24 cellular contexts compared by ENCODE assay signal in genomic region chr10:63896992-63897391, GRCh38.
DNase-seq lines count a peak whose midpoint lies in the region; ATAC-seq and TF ChIP-seq lines count a peak whose summit lies in the region.
"Had no signal": no experiment of that assay in that cellular context is flagged by ENCODE, and none has a peak within 500 bp of the region (broad histone marks: within the 10 kb centered on the region; RNA-seq: fewer than 3 reads in every experiment).

No MANE protein-coding gene starts in this region.

- H3F3A ChIP-seq in PC-3 (ENCODE audit: low read length, unreplicated experiment) = no peaks in the 10 kb centered on the region

- H3K27ac ChIP-seq in PC-3 (ENCODE audit: low read length) (no peak overlapping the region), caudate nucleus (ENCODE audit: low read depth, low read length) (no peak overlapping the region), endodermal cell (ENCODE audit: low read depth, low read length) (no peak overlapping the region)
- H3K27ac ChIP-seq: BLaER1 had no signal

- no peak overlapping the region for H3K4me2 ChIP-seq in PC-3 (ENCODE audit: low read length)
- H3K4me2 ChIP-seq: BLaER1 had no signal

- H2AFZ ChIP-seq in PC-3 (ENCODE audit: low read length) = no peak overlapping the region

- CTCF ChIA-PET in PC-3 (lab: Charles Lee) = no interaction called here

- H3K9ac ChIP-seq in PC-3 (ENCODE audit: low read length) (no peak overlapping the region), endodermal cell (ENCODE audit: extremely low read depth, low read length, poor library complexity, severe bottlenecking) (no peak overlapping the region)
- H3K9ac ChIP-seq: BLaER1 had no signal

- no peak overlapping the region for H3K4me3 Mint-ChIP-seq in endodermal cell
- H3K4me3 Mint-ChIP-seq: CD14-positive monocyte; CD4-positive, alpha-beta memory T cell; CD4-positive, CD25-positive, alpha-beta regulatory T cell; CD8-positive, alpha-beta memory T cell had no signal

- peak; percentile 55 for DNase-seq in PC-3
- DNase-seq in caudate nucleus (lab: John Stamatoyannopoulos, UW) = peak in 33 of 61 donors; percentile 1 to 73 (median 15)
- DNase-seq in head of caudate nucleus = peak in 39 of 42 donors; percentile 5 to 85 (median 50)
- DNase-seq in dedifferentiated amniotic fluid mesenchymal stem cell (ENCODE audit: extremely low spot score) = no peak
- DNase-seq in GM13977 (ENCODE audit: low spot score) = no peak
- no peak for DNase-seq in endodermal cell
- DNase-seq: 8988T; ACHN; BE2C; C1 segment of cervical spinal cord; CD4-positive, alpha-beta memory T cell; CD4-positive, CD25-positive, alpha-beta regulatory T cell; CD8-positive, alpha-beta memory T cell; COR-L47; DMS 273 treated with DMSO at 0.1 percent for 48 hours; DMS153; DMS53; DMS79; DND-41; EL; GF-D8 had no signal

- ATAC-seq in PC-3 (no peak), esophagus mucosa (no peak)

- H3K36me3 ChIP-seq in PC-3 (ENCODE audit: low read depth, low read length) (no peaks in the 10 kb centered on the region), endodermal cell (ENCODE audit: control insufficient read depth, insufficient read depth, low read length) (no peaks in the 10 kb centered on the region)
- H3K36me3 ChIP-seq: BE2C, BLaER1 had no signal

- TF ChIP-seq CTCF in PC-3 (conservative IDR thresholded peaks at IDR 0.05; ENCODE audit: low read depth, low read length) = no peak
- no peak for TF ChIP-seq CTCF in GM13977 (IDR thresholded peaks at IDR 0.05; ENCODE audit: extremely low read depth, insufficient read depth, missing control alignments)
- no peak for TF ChIP-seq CTCF in endodermal cell (conservative IDR thresholded peaks at IDR 0.05)

- no peaks in the 10 kb centered on the region for H3K36me3 Mint-ChIP-seq in endodermal cell (ENCODE audit: low read depth)
- H3K36me3 Mint-ChIP-seq: CD14-positive monocyte; CD4-positive, alpha-beta memory T cell; CD4-positive, CD25-positive, alpha-beta regulatory T cell; CD8-positive, alpha-beta memory T cell had no signal

- H3K4me1 ChIP-seq in PC-3 (ENCODE audit: insufficient read depth, low read length) (no peaks in the 10 kb centered on the region), endodermal cell (ENCODE audit: control insufficient read depth, insufficient read depth, low read length) (no peaks in the 10 kb centered on the region)
- H3K4me1 ChIP-seq: BE2C, BLaER1 had no signal

- no peak overlapping the region for H3K4me3 ChIP-seq in PC-3 (ENCODE audit: low read length)
- H3K4me3 ChIP-seq in endodermal cell (ENCODE audit: low read length) = no peak overlapping the region
- H3K4me3 ChIP-seq: BLaER1 had no signal

- H3K79me2 ChIP-seq in PC-3 (ENCODE audit: low read length) = no peaks in the 10 kb centered on the region

- H3K9me3 ChIP-seq in PC-3 (ENCODE audit: low read length) (no peaks in the 10 kb centered on the region), endodermal cell (ENCODE audit: control insufficient read depth, low read length) (no peaks in the 10 kb centered on the region)
- H3K9me3 ChIP-seq: BE2C, BLaER1 had no signal

- no peaks in the 10 kb centered on the region for H3K9me2 ChIP-seq in PC-3 (replicated peaks; ENCODE audit: low read length)

- no peaks in the 10 kb centered on the region for H4K20me1 ChIP-seq in PC-3 (ENCODE audit: low read length)
- H4K20me1 ChIP-seq: BLaER1 had no signal

- POLR2A ChIA-PET in PC-3 (lab: Charles Lee; ENCODE audit: unreplicated experiment) = no interaction called here

- intact Hi-C loops in PC-3 (cut with micrococcal nuclease) (no loop called here), head of caudate nucleus (cut with DNase I) (no loop called here)

- WGBS in endodermal cell (ENCODE audit: insufficient coverage in 1 of 2, insufficient read length in 1 of 2), 2 experiments = 91 to 100% methylated on average over 2 to 5 of the region's 5 CpGs

- peaks cover 7% of the 10 kb centered on the region for H3K4me1 Mint-ChIP-seq in endodermal cell
- H3K4me1 Mint-ChIP-seq: CD14-positive monocyte; CD4-positive, alpha-beta memory T cell; CD4-positive, CD25-positive, alpha-beta regulatory T cell; CD8-positive, alpha-beta memory T cell had no signal

- H3K27me3 ChIP-seq in PC-3 (ENCODE audit: low read length) (0 out of 2 replicates have a peak, but pooled peaks cover 16% of the 10 kb centered on the region), endodermal cell (ENCODE audit: control insufficient read depth, insufficient read depth, low read length, poor library complexity, severe bottlenecking) (peaks cover 54% of the 10 kb centered on the region)
- H3K27me3 ChIP-seq: BE2C, BLaER1 had no signal

- peaks cover 29% of the 10 kb centered on the region for H3K27me3 Mint-ChIP-seq in endodermal cell (ENCODE audit: insufficient read depth)

- BruUV-seq in PC-3 (replicated peaks; lab: Mats Ljungman, UMichigan) = no TSS peak

- no peaks in the 10 kb centered on the region for H3K9me3 Mint-ChIP-seq in endodermal cell
- H3K9me3 Mint-ChIP-seq: CD8-positive, alpha-beta memory T cell had no signal

- in situ Hi-C loops in GM13977 (cut with MboI; ENCODE audit: low pct_unique_long_range_greater_than_20kb, low sequenced_read_pairs, unreplicated experiment) = no loop called here

- H3K27ac Mint-ChIP-seq in endodermal cell = no peak overlapping the region
- H3K27ac Mint-ChIP-seq: CD14-positive monocyte; CD4-positive, alpha-beta memory T cell; CD4-positive, CD25-positive, alpha-beta regulatory T cell; CD8-positive, alpha-beta memory T cell had no signal

Comparison
In these comparisons a context has a peak if more than half of its experiments do, and no peak if none do; other contexts are left out.
1. DNase-seq: peak in PC-3 (single experiment), caudate nucleus (33 of 61) and head of caudate nucleus (39 of 42); none in dedifferentiated amniotic fluid mesenchymal stem cell (single experiment), GM13977 (single experiment) and endodermal cell (single experiment).